ENCODE assay signal across 1 cellular context in the genomic region with DNA sequence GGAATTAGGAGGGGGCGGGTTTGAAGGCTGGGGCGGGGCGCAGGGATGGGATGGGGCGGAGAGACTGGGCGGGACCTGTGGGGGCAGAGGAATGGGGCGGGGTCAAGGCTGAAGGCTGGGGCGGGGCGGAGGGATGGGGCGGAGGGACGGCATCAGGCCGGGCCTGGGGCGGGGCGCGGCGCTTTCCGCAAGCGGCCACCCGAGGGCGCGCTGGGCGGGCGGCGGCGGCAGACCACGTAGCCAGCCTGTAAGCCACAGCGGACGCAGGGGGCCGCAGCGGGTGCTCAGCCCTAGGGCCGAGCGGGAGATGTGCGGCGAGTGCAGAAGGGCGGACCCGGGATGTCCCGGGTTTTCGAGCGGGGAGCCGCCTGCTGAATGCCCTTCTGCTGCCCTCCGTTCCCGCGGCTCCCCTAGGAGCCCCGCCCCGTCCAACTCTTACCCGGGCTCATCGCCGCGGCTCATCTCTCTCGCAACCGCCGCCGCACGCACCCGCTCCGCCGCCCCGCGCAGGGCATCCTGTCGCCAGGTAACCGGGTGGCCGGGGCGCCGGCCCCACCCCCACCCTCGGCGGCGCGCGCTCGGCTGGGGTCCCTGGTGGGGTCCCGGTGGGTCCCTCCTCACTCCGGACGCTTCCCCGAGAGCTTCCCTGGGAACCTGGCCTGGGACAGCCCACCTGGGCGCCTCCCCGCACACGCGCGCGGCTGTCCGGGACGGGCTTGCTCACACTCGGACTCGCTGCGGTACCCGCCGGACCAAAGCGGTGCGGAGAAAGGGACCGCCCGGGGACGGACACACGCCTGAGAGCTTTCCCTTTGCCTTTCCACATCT.
TF ChIP-seq lines count a peak whose summit lies in the region.

TSS of gene CCDC110 (minus strand) at position 499 of the 828 bp plus-strand sequence. CDS start at position 449, 50 bp downstream.

TF ChIP-seq in HepG2, 621 proteins besides CTCF, POLR2A, EP300 and RAD21 (continued from another document and continues in another):
- TF ChIP-seq, protein P1, sequence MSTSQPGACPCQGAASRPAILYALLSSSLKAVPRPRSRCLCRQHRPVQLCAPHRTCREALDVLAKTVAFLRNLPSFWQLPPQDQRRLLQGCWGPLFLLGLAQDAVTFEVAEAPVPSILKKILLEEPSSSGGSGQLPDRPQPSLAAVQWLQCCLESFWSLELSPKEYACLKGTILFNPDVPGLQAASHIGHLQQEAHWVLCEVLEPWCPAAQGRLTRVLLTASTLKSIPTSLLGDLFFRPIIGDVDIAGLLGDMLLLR (CRISPR knock-in tag; IDR thresholded peaks at IDR 0.05), result no peak
- TF ChIP-seq KLF16 (CRISPR knock-in tag; IDR thresholded peaks at IDR 0.05) (no peak), ETV5 (CRISPR knock-in tag; IDR thresholded peaks at IDR 0.05; ENCODE audit: borderline replicate concordance) (no peak), ZNF225 (CRISPR knock-in tag; IDR thresholded peaks at IDR 0.05) (no peak), ATF7-NPFF (CRISPR knock-in tag; IDR thresholded peaks at IDR 0.05; ENCODE audit: low read depth) (peak; percentile 39; the same call in 1 of the 2 replicates), GABPA (IDR thresholded peaks at IDR 0.05; ENCODE audit: low read depth, low read length) (no peak), GABPA (CRISPR knock-in tag; IDR thresholded peaks at IDR 0.05; ENCODE audit: low read depth) (no peak), HNRNPK (IDR thresholded peaks at IDR 0.05; ENCODE audit: low read depth, low read length, poor library complexity, severe bottlenecking) (peak; percentile 73), SAP130 (CRISPR knock-in tag; IDR thresholded peaks at IDR 0.05; ENCODE audit: low read depth) (peak; percentile 52), NONO (IDR thresholded peaks at IDR 0.05) (no peak), NONO (CRISPR knock-in tag; conservative IDR thresholded peaks at IDR 0.05) (no peak), ZNF772 (CRISPR knock-in tag; IDR thresholded peaks at IDR 0.05) (no peak), KMT2B (CRISPR knock-in tag; IDR thresholded peaks at IDR 0.05) (no peak), ZNF460 (CRISPR knock-in tag; IDR thresholded peaks at IDR 0.05; ENCODE audit: borderline replicate concordance) (no peak), TEAD3 (CRISPR knock-in tag; optimal IDR thresholded peaks at IDR 0.05; ENCODE audit: borderline replicate concordance) (peak; percentile 10), GTF2F1 (IDR thresholded peaks at IDR 0.05; ENCODE audit: low read length) (no peak), ZNF446 (CRISPR knock-in tag; IDR thresholded peaks at IDR 0.05) (no peak), ZFAT (CRISPR knock-in tag; conservative IDR thresholded peaks at IDR 0.05) (no peak), RBAK (CRISPR knock-in tag; IDR thresholded peaks at IDR 0.05) (no peak), SMARCC2 (IDR thresholded peaks at IDR 0.05) (no peak), FOXA1 (IDR thresholded peaks at IDR 0.05) (no peak), FOXA1 (CRISPR knock-in tag; IDR thresholded peaks at IDR 0.05) (no peak), KLF9 (CRISPR knock-in tag; IDR thresholded peaks at IDR 0.05; ENCODE audit: low read depth) (no peak), HMGA1 (CRISPR knock-in tag; conservative IDR thresholded peaks at IDR 0.05) (no peak), ZNF333 (CRISPR knock-in tag; IDR thresholded peaks at IDR 0.05; ENCODE audit: borderline replicate concordance) (0 out of 2 replicates have a peak, but pooled peaks have one; percentile 32), ARHGAP35 (CRISPR knock-in tag; IDR thresholded peaks at IDR 0.05; ENCODE audit: borderline replicate concordance) (no peak; the same call in 1 of the 2 replicates), ZNF510 (CRISPR knock-in tag; IDR thresholded peaks at IDR 0.05; ENCODE audit: low read depth) (no peak), ELF1 (CRISPR knock-in tag; IDR thresholded peaks at IDR 0.05) (no peak), ZNF230 (CRISPR knock-in tag; IDR thresholded peaks at IDR 0.05) (no peak), FOXO1 (CRISPR knock-in tag; IDR thresholded peaks at IDR 0.05) (no peak), ZBTB7B (CRISPR knock-in tag; IDR thresholded peaks at IDR 0.05) (no peak), YY1 (IDR thresholded peaks at IDR 0.05; ENCODE audit: insufficient read depth, insufficient replicate concordance, low read depth, low read length) (peak; percentile 31), ZNF670 (CRISPR knock-in tag; IDR thresholded peaks at IDR 0.05; ENCODE audit: borderline replicate concordance) (no peak), MTF2 (CRISPR knock-in tag; IDR thresholded peaks at IDR 0.05; ENCODE audit: borderline replicate concordance) (peak; percentile 54; the same call in 1 of the 2 replicates), ZMYM3 (CRISPR knock-in tag; IDR thresholded peaks at IDR 0.05) (no peak), ZNF7 (CRISPR knock-in tag; IDR thresholded peaks at IDR 0.05) (no peak), EEA1 (CRISPR knock-in tag; IDR thresholded peaks at IDR 0.05; ENCODE audit: borderline replicate concordance) (no peak), ARNT2 (CRISPR knock-in tag; IDR thresholded peaks at IDR 0.05; ENCODE audit: low read depth) (0 out of 2 replicates have a peak, but pooled peaks have one; percentile 64), ZUFSP (CRISPR knock-in tag; IDR thresholded peaks at IDR 0.05; ENCODE audit: borderline replicate concordance) (no peak), ZFP36 (IDR thresholded peaks at IDR 0.05; ENCODE audit: borderline replicate concordance, low read depth, low read length, partially characterized antibody) (no peak), ZSCAN25 (CRISPR knock-in tag; IDR thresholded peaks at IDR 0.05) (no peak), KIAA2018 (CRISPR knock-in tag; IDR thresholded peaks at IDR 0.05; ENCODE audit: borderline replicate concordance) (no peak), NPAS2 (CRISPR knock-in tag; IDR thresholded peaks at IDR 0.05; ENCODE audit: borderline replicate concordance) (no peak), ZNF687 (CRISPR knock-in tag; IDR thresholded peaks at IDR 0.05) (peak; percentile 72), ZNF619 (CRISPR knock-in tag; IDR thresholded peaks at IDR 0.05) (0 out of 2 replicates have a peak, but pooled peaks have one; percentile 55), ZFP41 (CRISPR knock-in tag; IDR thresholded peaks at IDR 0.05; ENCODE audit: borderline replicate concordance) (no peak), ZNF317 (CRISPR knock-in tag; IDR thresholded peaks at IDR 0.05) (no peak), SOX6 (IDR thresholded peaks at IDR 0.05) (no peak), SOX6 (CRISPR knock-in tag; IDR thresholded peaks at IDR 0.05) (no peak), ZFP82 (CRISPR knock-in tag; IDR thresholded peaks at IDR 0.05; ENCODE audit: borderline replicate concordance) (no peak), ZNF552 (CRISPR knock-in tag; IDR thresholded peaks at IDR 0.05; ENCODE audit: borderline replicate concordance) (no peak), ZBTB20 (CRISPR knock-in tag; IDR thresholded peaks at IDR 0.05; ENCODE audit: borderline replicate concordance, low read depth) (no peak), SPEN (CRISPR knock-in tag; IDR thresholded peaks at IDR 0.05; ENCODE audit: low read depth) (no peak)
- TF ChIP-seq, protein P2, sequence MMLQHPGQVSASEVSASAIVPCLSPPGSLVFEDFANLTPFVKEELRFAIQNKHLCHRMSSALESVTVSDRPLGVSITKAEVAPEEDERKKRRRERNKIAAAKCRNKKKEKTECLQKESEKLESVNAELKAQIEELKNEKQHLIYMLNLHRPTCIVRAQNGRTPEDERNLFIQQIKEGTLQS (CRISPR knock-in tag; IDR thresholded peaks at IDR 0.05), result no peak
- TF ChIP-seq, protein P3, sequence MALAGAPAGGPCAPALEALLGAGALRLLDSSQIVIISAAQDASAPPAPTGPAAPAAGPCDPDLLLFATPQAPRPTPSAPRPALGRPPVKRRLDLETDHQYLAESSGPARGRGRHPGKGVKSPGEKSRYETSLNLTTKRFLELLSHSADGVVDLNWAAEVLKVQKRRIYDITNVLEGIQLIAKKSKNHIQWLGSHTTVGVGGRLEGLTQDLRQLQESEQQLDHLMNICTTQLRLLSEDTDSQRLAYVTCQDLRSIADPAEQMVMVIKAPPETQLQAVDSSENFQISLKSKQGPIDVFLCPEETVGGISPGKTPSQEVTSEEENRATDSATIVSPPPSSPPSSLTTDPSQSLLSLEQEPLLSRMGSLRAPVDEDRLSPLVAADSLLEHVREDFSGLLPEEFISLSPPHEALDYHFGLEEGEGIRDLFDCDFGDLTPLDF (CRISPR knock-in tag; IDR thresholded peaks at IDR 0.05), result no peak
